Comparison of ENCODE assay signal across 8 cellular contexts in the genomic region with DNA sequence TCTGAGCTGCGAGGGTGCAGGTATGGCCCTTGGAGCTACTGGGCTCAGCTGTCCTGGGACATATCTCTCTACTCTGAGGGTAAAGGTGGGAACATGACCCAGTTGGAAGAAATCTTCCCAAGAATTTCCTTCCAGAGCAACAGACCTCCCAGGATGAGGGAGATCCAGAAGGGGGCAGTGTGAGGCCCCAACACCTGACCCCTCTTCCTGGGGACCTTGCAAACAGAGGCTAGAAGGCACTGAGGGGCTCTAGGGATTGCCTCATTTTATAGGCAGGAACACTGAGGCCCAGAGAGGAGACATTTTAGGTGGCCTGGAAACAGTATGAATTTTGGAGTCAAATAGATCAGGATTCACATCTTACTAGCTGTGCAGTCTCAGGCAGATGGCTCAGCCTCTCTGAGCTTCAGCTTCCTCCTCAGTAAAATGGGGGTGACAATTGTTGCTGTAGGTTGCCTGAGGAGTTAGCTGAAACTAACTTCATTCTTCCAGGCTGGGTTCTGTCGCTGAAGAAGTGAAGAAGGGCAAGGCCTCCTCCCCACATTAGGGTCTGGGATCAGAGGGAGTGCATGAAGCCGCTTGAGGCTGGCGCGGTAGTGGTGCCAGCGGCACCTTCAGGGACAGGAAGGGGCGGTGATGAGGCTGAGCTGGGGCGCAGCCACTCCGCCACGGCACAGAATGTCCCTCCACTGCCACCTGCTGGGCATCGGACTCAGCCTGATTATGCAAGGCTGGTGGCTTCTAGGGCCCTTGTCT. TPM values are rescaled to one million over a fixed set of nuclear protein-coding genes. Genes with fewer than 3 reads are reported as not detected.
DNase-seq lines count a peak whose midpoint lies in the region; ATAC-seq and TF ChIP-seq lines count a peak whose summit lies in the region.

No MANE protein-coding gene starts in this region.

- H3K4ac ChIP-seq in mesenchymal stem cell (ENCODE audit: low read depth in 1 of 2, low read length in 2 of 2): peak overlapping the region in 1 of 2 experiments; percentile 35

- POLR2A ChIA-PET in AG04449 (lab: Yijun Ruan, JAX): no interaction called here
- POLR2A ChIA-PET in activated CD8-positive, alpha-beta T cell treated with anti-CD3 and anti-CD28 coated beads, Interleukin-2, amount 10 ng/mL, durations not matched to agents 7 days and 5 days (lab: Charles Lee): interaction anchor here (1.0 kb wide), 1 partner anchor 29 kb away, joined by 3 read pairs; no protein-coding TSS in a partner anchor

- 9% methylated on average over 11 of the region's 11 CpGs for WGBS in mesenchymal stem cell

- H3K9me3 ChIP-seq in mesenchymal stem cell (ENCODE audit: control insufficient read depth, low read length): no peaks in the 10 kb centered on the region

- H3K4me3 ChIP-seq in AG04449 (ENCODE audit: low read depth, low read length) (no peak overlapping the region), mesenchymal stem cell (ENCODE audit: insufficient read depth in 1 of 2, low read depth in 1 of 2, low read length in 2 of 2) (peak overlapping the region in 1 of 2 experiments; percentile 45)

- H2BK5ac ChIP-seq in mesenchymal stem cell (ENCODE audit: low read depth, low read length, poor library complexity, severe bottlenecking): no peak overlapping the region

- peaks cover 2% of the 10 kb centered on the region for H3K4me1 ChIP-seq in mesenchymal stem cell (ENCODE audit: control insufficient read depth, insufficient read depth, low read depth, low read length)

- peak overlapping the region; percentile 51 for H4K8ac ChIP-seq in mesenchymal stem cell (ENCODE audit: low read length)

- H2AFZ ChIP-seq in mesenchymal stem cell (ENCODE audit: low read depth, low read length): peak overlapping the region; percentile 75

- no peak overlapping the region for H2BK12ac ChIP-seq in mesenchymal stem cell (ENCODE audit: low read length in 2 of 2)

- H3K36me3 Mint-ChIP-seq in activated CD8-positive, alpha-beta T cell treated with anti-CD3 and anti-CD28 coated beads, Interleukin-2, amount 10 ng/mL, durations not matched to agents 7 days and 5 days (ENCODE audit: low read depth): no peaks in the 10 kb centered on the region

- H3K23ac ChIP-seq in mesenchymal stem cell (ENCODE audit: low read length in 2 of 2): no peak overlapping the region

- no peak overlapping the region for H3K18ac ChIP-seq in mesenchymal stem cell (ENCODE audit: low read depth in 1 of 2, low read length in 2 of 2)

- H3K4me1 Mint-ChIP-seq in activated CD8-positive, alpha-beta T cell treated with anti-CD3 and anti-CD28 coated beads, Interleukin-2, amount 10 ng/mL, durations not matched to agents 7 days and 5 days (ENCODE audit: low read depth): peaks cover 10% of the 10 kb centered on the region

- H3K4me2 ChIP-seq in mesenchymal stem cell (ENCODE audit: low read length, poor library complexity, severe bottlenecking): peak overlapping the region; percentile 49

- no peak overlapping the region for H2AK5ac ChIP-seq in mesenchymal stem cell (ENCODE audit: low read length, severe bottlenecking)

- H3K9ac ChIP-seq in mesenchymal stem cell (ENCODE audit: low read length): peak overlapping the region; percentile 32

- ATAC-seq in GM18520 (IDR thresholded peaks at IDR 0.05; ENCODE audit: unreplicated experiment): peak; percentile 58
- peak; percentile 66 for ATAC-seq in HG03354 (IDR thresholded peaks at IDR 0.05; ENCODE audit: poor library complexity, severe bottlenecking, unreplicated experiment)
- ATAC-seq in activated CD8-positive, alpha-beta T cell treated with anti-CD3 and anti-CD28 coated beads, Interleukin-2, amount 10 ng/mL, durations not matched to agents 7 days and 5 days: peak; percentile 99

- no peaks in the 10 kb centered on the region for H3K9me3 Mint-ChIP-seq in activated CD8-positive, alpha-beta T cell treated with anti-CD3 and anti-CD28 coated beads, Interleukin-2, amount 10 ng/mL, durations not matched to agents 7 days and 5 days (ENCODE audit: insufficient read depth)

- CTCF ChIA-PET in AG04449 (lab: Yijun Ruan, JAX): interaction anchor here (0.8 to 8.7 kb wide), 17 partner anchors 8 to 431 kb away, joined by 3 to 107 read pairs (median 5); no protein-coding TSS in a partner anchor
- CTCF ChIA-PET in activated CD8-positive, alpha-beta T cell treated with anti-CD3 and anti-CD28 coated beads, Interleukin-2, amount 10 ng/mL, durations not matched to agents 7 days and 5 days (lab: Charles Lee): interaction anchor here (0.7 to 6.6 kb wide), 52 partner anchors 8 to 430 kb away, joined by 3 to 179 read pairs (median 4); partner anchors contain the start of genes KCNK5 and SAYSD1

- DNase-seq in AG04449 (ENCODE audit: low read depth, low spot score): no peak
- peak; percentile 93 for DNase-seq in NCI-H82 (lab: John Stamatoyannopoulos, UW)
- peak; percentile 93 for DNase-seq in activated CD8-positive, alpha-beta T cell treated with anti-CD3 and anti-CD28 coated beads, Interleukin-2, amount 10 ng/mL, durations not matched to agents 7 days and 5 days
- peak; percentile 80 for DNase-seq in effector CD4-positive, alpha-beta T cell
- DNase-seq in mesenchymal stem cell: peak; percentile 67
- peak; percentile 61 for DNase-seq in stimulated activated CD8-positive, alpha-beta memory T cell treated with anti-CD3 and anti-CD28 coated beads, Interleukin-12 subunit alpha, Interleukin-12 subunit beta, amount 100 ng/mL, for 24 hours (ENCODE audit: extremely low read depth)

- no peak overlapping the region for H3K14ac ChIP-seq in mesenchymal stem cell (ENCODE audit: low read length in 2 of 2)

- H3K27me3 ChIP-seq in mesenchymal stem cell (ENCODE audit: control insufficient read depth in 1 of 2, insufficient read depth in 1 of 2, low read length in 2 of 2): peaks cover 21 to 26% of the 10 kb centered on the region in 2 experiments

- H3K27ac ChIP-seq in mesenchymal stem cell (ENCODE audit: low read length, poor library complexity, severe bottlenecking): no peak overlapping the region

- H3K36me3 ChIP-seq in mesenchymal stem cell (ENCODE audit: control insufficient read depth in 1 of 2, insufficient read depth in 2 of 2, low read depth in 1 of 2, low read length in 2 of 2): no peaks in the 10 kb centered on the region

- no peak overlapping the region for H2BK120ac ChIP-seq in mesenchymal stem cell (ENCODE audit: low read depth, low read length)

- H3K4me3 Mint-ChIP-seq in activated CD8-positive, alpha-beta T cell treated with anti-CD3 and anti-CD28 coated beads, Interleukin-2, amount 10 ng/mL, durations not matched to agents 7 days and 5 days: peak overlapping the region; percentile 46

- TF ChIP-seq CTCF in AG04449 (IDR thresholded peaks at IDR 0.05; ENCODE audit: insufficient read depth, low read length, missing control alignments): peak; percentile 92

- no peaks in the 10 kb centered on the region for H3K79me1 ChIP-seq in mesenchymal stem cell (replicated peaks; ENCODE audit: low read length, poor library complexity, severe bottlenecking)

- no peak overlapping the region for H4K91ac ChIP-seq in mesenchymal stem cell (ENCODE audit: low read length)

- H3K27ac Mint-ChIP-seq in activated CD8-positive, alpha-beta T cell treated with anti-CD3 and anti-CD28 coated beads, Interleukin-2, amount 10 ng/mL, durations not matched to agents 7 days and 5 days: peak overlapping the region; percentile 70

- H3K27me3 Mint-ChIP-seq in activated CD8-positive, alpha-beta T cell treated with anti-CD3 and anti-CD28 coated beads, Interleukin-2, amount 10 ng/mL, durations not matched to agents 7 days and 5 days (ENCODE audit: low read depth): peaks cover 10% of the 10 kb centered on the region

- H2BK15ac ChIP-seq in mesenchymal stem cell (ENCODE audit: low read depth, poor library complexity, severe bottlenecking): no peak overlapping the region

RNA-seq across cellular contexts. Expression of gene KCNK17, which starts 11.4 kb away (rescaled TPM):
- not detected for total RNA-seq in activated CD8-positive, alpha-beta T cell treated with anti-CD3 and anti-CD28 coated beads, Interleukin-2, amount 10 ng/mL, durations not matched to agents 7 days and 5 days
- polyA plus RNA-seq in mesenchymal stem cell (2013, experiment 1 of 2): 0.03 TPM
- polyA plus RNA-seq in mesenchymal stem cell (2013, experiment 2 of 2): 0.03 TPM

RNA-seq across cellular contexts. Expression of gene KCNK16, which starts 19.7 kb away (rescaled TPM):
- total RNA-seq in activated CD8-positive, alpha-beta T cell treated with anti-CD3 and anti-CD28 coated beads, Interleukin-2, amount 10 ng/mL, durations not matched to agents 7 days and 5 days: not detected
- polyA plus RNA-seq in mesenchymal stem cell (2013, experiment 1 of 2): not detected
- not detected for polyA plus RNA-seq in mesenchymal stem cell (2013, experiment 2 of 2)
